1 cellular context compared by ENCODE assay signal in the genomic region with DNA sequence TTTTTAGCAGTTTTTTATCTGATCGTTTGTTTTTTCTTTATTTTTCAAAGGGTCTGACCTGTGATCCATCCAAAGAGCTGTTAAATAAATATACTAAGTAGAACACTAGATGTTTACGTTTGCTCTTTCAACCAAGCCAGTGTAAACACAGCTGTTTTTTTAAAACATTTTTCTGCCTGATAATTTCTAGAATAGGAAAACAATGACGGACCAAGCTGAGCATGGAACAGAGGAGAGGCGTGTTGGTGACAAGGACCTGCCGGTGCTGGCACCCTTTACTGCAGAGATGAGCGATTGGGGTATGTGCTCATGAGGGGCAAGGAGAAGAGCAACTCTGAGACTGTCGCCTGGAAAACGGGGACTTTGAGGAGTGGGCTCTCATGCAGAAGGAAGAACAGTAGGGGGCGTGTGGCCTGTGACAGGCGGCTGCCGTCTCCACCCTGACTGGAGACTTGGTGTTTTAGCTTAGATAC.
TF ChIP-seq lines count a peak whose summit lies in the region.

No MANE protein-coding gene starts in this region.

TF ChIP-seq in H1, 55 proteins besides CTCF, POLR2A, EP300 and RAD21:
- TF ChIP-seq PHF8 (conservative IDR thresholded peaks at IDR 0.05; ENCODE audit: low read depth, low read length): no peak
